8 cellular contexts compared by ENCODE assay signal in the genomic region with DNA sequence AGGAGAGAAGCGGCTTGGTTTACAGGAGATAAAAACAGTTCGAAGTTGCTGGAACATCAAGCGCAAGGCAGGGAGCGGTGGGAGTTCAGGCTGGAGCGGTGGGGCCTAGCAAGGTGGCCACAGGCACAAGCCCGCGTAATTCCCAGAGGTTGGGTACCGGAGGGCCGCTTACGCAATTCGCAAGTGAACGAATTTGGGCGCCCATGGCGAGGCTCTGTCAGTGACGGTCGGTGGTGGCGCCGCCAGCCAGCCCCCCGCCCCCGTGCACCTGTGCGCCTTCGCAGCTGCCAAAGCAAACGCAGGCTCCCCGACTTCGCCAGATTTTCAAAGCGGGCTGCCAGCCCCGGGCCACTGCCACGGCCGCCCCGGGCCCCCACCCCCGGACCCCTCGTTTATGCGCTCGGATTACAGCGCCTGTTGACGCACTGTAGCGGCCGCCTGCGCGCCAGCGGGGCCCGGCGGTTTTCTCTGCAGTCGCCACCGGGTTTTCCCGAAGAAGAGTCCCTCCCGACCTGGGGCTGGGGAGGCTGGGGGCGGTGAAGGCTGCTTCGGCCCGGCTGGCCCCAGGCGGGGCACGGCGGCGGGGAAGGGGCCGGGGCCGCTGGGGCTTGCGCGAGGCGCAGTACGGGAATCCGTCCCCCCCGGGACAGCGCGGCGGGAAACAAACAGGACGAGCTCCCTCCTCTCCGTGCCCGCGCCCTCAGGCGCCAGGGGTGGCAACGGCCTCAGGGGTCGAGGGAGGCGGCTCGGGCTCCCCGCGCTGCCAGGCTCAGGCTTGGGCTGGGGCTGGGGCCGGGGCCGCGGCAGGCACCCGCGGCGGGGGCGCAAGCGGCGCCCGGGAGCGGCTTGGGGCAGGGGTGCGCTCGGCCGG. TPM values are rescaled to one million over a fixed set of nuclear protein-coding genes. Genes with fewer than 3 reads are reported as not detected.
A peak's percentile ranks its signal among the peaks of the same experiment; 100 is the strongest.
DNase-seq lines count a peak whose midpoint lies in the region; ATAC-seq and TF ChIP-seq lines count a peak whose summit lies in the region.

No MANE protein-coding gene starts in this region.

- ATAC-seq in GM18517 (IDR thresholded peaks at IDR 0.05; ENCODE audit: unreplicated experiment) = peak; percentile 2
- ATAC-seq in HG03064 (IDR thresholded peaks at IDR 0.05; ENCODE audit: low read depth, unreplicated experiment) = peak; percentile 7

- H3K4me1 ChIP-seq in Peyer's patch (peaks cover 0 to 10% (median 6%) of the 10 kb centered on the region in 4 donors), ovary (ENCODE audit: insufficient read depth) (peaks cover 16% of the 10 kb centered on the region)

- no peaks in the 10 kb centered on the region for H3K9me3 ChIP-seq in Peyer's patch
- H3K9me3 ChIP-seq in ovary = no peaks in the 10 kb centered on the region

- WGBS in ovary, 3 donors = 1 to 3% (median 1%) methylated on average over 42 to 90 of the region's 90 CpGs

- H3K27ac ChIP-seq in Peyer's patch = peak overlapping the region; percentile 90 to 95 (median 93)
- peak overlapping the region; percentile 92 to 96 for H3K27ac ChIP-seq in ovary

- no peak for TF ChIP-seq CTCF in Peyer's patch (IDR thresholded peaks at IDR 0.05)
- TF ChIP-seq CTCF in ovary (IDR thresholded peaks at IDR 0.05) = no peak

- no peak for TF ChIP-seq EP300 in ovary (IDR thresholded peaks at IDR 0.05)

- peak; percentile 35 for DNase-seq in 8988T
- peak; percentile 56 to 78 (median 70) for DNase-seq in Peyer's patch
- peak; percentile 51 for DNase-seq in activated gamma-delta T cell treated with Interleukin-2 at 50 U/mL for 16 hours
- peak in 40 of 42 donors; percentile 44 to 83 (median 60) for DNase-seq in head of caudate nucleus
- DNase-seq in ovary = peak; percentile 69 to 78 (median 75)
- peak; percentile 55 for DNase-seq in ureter (ENCODE audit: low spot score)

- TF ChIP-seq POLR2A in Peyer's patch (IDR thresholded peaks at IDR 0.05) (no peak), ovary (IDR thresholded peaks at IDR 0.05) (peak; percentile 16)

- H3K36me3 ChIP-seq in Peyer's patch (no peaks in the 10 kb centered on the region), ovary (no peaks in the 10 kb centered on the region)

- intact Hi-C loops in head of caudate nucleus (cut with DNase I) (loop anchor here (10.0 kb wide), 2 partner anchors 108 to 112 kb away; a partner anchor contains a TSS), ovary (cut with DNase I) (loop anchor here in 2 of 4 donors (10.0 kb wide), 1 partner anchor 108 kb away; a partner anchor contains a TSS)

- no peaks in the 10 kb centered on the region for H3K27me3 ChIP-seq in Peyer's patch
- H3K27me3 ChIP-seq in ovary = no peaks in the 10 kb centered on the region

- H3K4me3 ChIP-seq in Peyer's patch (peak overlapping the region; percentile 72 to 98 (median 83)), ovary (peak overlapping the region; percentile 80)

RNA-seq across cellular contexts. Expression of a gene that starts 0.7 kb away (rescaled TPM):
- total RNA-seq in Peyer's patch = 10 to 100 TPM; 17.2 to 31.5 (median 21.7) TPM
- total RNA-seq in ovary = 10 to 100 TPM; 22.1 to 63.4 (median 30.1) TPM
- polyA plus RNA-seq in ovary = 10 to 100 TPM; 30.6 to 42.5 TPM
- total RNA-seq in ureter = 15.0 TPM

Comparison
In these comparisons a context has a peak if more than half of its experiments do, and no peak if none do; other contexts are left out.
1. Peak in every context shown above with its lines: DNase-seq, ATAC-seq, H3K4me3 ChIP-seq and H3K27ac ChIP-seq.